Comparison of ENCODE assay signal across 20 cellular contexts in the genomic region with DNA sequence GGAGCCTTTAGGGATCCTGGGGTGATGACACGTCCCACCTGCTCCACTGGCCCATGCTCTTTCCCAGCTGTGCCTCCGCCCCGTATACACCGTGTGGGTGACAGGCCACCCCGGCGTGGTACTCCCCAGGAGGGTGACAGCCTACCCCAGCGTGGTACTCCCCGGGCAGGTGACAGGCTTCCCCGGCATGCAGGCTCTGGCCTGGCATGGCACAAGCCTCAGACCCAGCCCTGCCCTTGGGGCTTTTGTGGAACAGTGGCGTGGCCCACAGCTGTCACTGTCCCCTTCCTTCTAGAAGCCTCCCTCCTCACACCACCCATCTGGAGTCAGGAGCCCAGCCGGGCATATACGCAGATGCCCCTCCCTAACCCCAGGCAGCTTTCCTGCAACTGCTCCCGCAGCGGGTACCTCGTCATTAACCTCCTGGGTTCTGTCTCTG. TPM values are rescaled to one million over a fixed set of nuclear protein-coding genes. Genes with fewer than 3 reads are reported as not detected.
DNase-seq lines count a peak whose midpoint lies in the region; ATAC-seq and TF ChIP-seq lines count a peak whose summit lies in the region.
"Had no signal": no experiment of that assay in that cellular context is flagged by ENCODE, and none has a peak within 500 bp of the region (broad histone marks: within the 10 kb centered on the region; RNA-seq: fewer than 3 reads in every experiment).

No MANE protein-coding gene starts in this region.

- POLR2A ChIA-PET in Caco-2 (lab: Charles Lee) = no interaction called here

- H3K27me3 Mint-ChIP-seq in glutamatergic neuron (ENCODE audit: unreplicated experiment) = peaks cover 10% of the 10 kb centered on the region
- peaks cover 8% of the 10 kb centered on the region for H3K27me3 Mint-ChIP-seq in stimulated activated memory B cell treated with anti-CD40 and anti-IgM and Interleukin-4, amounts not matched to agents 10 μg/mL and 1 μg/mL and 100 μg/mL, for 72 hours
- no peaks in the 10 kb centered on the region for H3K27me3 Mint-ChIP-seq in Caco-2 (ENCODE audit: insufficient read depth, unreplicated experiment)
- H3K27me3 Mint-ChIP-seq: activated CD4-positive, alpha-beta T cell treated with anti-CD3 and anti-CD28 coated beads for 36 hours had no signal

- H3K27ac Mint-ChIP-seq in glutamatergic neuron (ENCODE audit: unreplicated experiment) (peak overlapping the region; percentile 38), Caco-2 (ENCODE audit: unreplicated experiment) (no peak overlapping the region)
- H3K27ac Mint-ChIP-seq in stimulated activated memory B cell treated with anti-CD40 and anti-IgM and Interleukin-4, amounts not matched to agents 10 μg/mL and 1 μg/mL and 100 μg/mL, for 72 hours = peak overlapping the region; percentile 70
- H3K27ac Mint-ChIP-seq: activated CD4-positive, alpha-beta T cell treated with anti-CD3 and anti-CD28 coated beads for 36 hours had no signal

- CTCF ChIA-PET in Caco-2 (lab: Charles Lee) = no interaction called here

- 32 to 62% (median 42%) methylated on average over 9 to 15 of the region's 15 CpGs for WGBS in psoas muscle, 3 donors

- no peak overlapping the region for H3K4me3 Mint-ChIP-seq in glutamatergic neuron (ENCODE audit: unreplicated experiment)
- H3K4me3 Mint-ChIP-seq in stimulated activated memory B cell treated with anti-CD40 and anti-IgM and Interleukin-4, amounts not matched to agents 10 μg/mL and 1 μg/mL and 100 μg/mL, for 72 hours = no peak overlapping the region
- H3K4me3 Mint-ChIP-seq in Caco-2 (ENCODE audit: unreplicated experiment) = no peak overlapping the region
- H3K4me3 Mint-ChIP-seq: activated CD4-positive, alpha-beta T cell treated with anti-CD3 and anti-CD28 coated beads for 36 hours; activated T-cell treated with anti-CD3 and anti-CD28 coated beads, Interleukin-2, amount 50 U/mL, for 4 hours had no signal

- DNase-seq in Right ventricle myocardium inferior (ENCODE audit: missing footprints) (peak; percentile 82), right atrium auricular region (ENCODE audit: low spot score) (no peak), NCI-H345 treated with DMSO at 0.1 percent for 48 hours (lab: John Stamatoyannopoulos, UW; ENCODE audit: unreplicated experiment) (peak; percentile 44), glutamatergic neuron (peak; percentile 60), Caco-2 (no peak), psoas muscle (no peak), SKM-1 (lab: John Stamatoyannopoulos, UW; ENCODE audit: unreplicated experiment) (no peak)
- DNase-seq: activated CD4-positive, alpha-beta T cell treated with anti-CD3 and anti-CD28 coated beads for 36 hours; activated T-cell treated with anti-CD3 and anti-CD28 coated beads, Interleukin-2, amount 50 U/mL, for 4 hours; H7; NCI-H1048; NCI-H510A; spleen had no signal

- H3K36me3 ChIP-seq in right atrium auricular region (no peaks in the 10 kb centered on the region), Caco-2 (ENCODE audit: control insufficient read depth, insufficient read depth, low read length) (no peaks in the 10 kb centered on the region), psoas muscle (ENCODE audit: insufficient read depth in 1 of 2, low read depth in 1 of 2) (no peaks in the 10 kb centered on the region)
- H3K36me3 ChIP-seq: gastrocnemius medialis, spleen, stomach, vagina had no signal

- H3K9me3 Mint-ChIP-seq in glutamatergic neuron (ENCODE audit: unreplicated experiment) = peaks cover 2% of the 10 kb centered on the region
- H3K9me3 Mint-ChIP-seq in stimulated activated memory B cell treated with anti-CD40 and anti-IgM and Interleukin-4, amounts not matched to agents 10 μg/mL and 1 μg/mL and 100 μg/mL, for 72 hours = no peaks in the 10 kb centered on the region
- no peaks in the 10 kb centered on the region for H3K9me3 Mint-ChIP-seq in Caco-2 (ENCODE audit: unreplicated experiment)
- H3K9me3 Mint-ChIP-seq: activated T-cell treated with anti-CD3 and anti-CD28 coated beads, Interleukin-2, amount 50 U/mL, for 4 hours had no signal

- intact Hi-C loops in Right ventricle myocardium inferior (cut with DNase I) (no loop called here), Caco-2 (cut with micrococcal nuclease; ENCODE audit: unreplicated experiment) (no loop called here), psoas muscle (cut with DNase I) (no loop called here)

- peak; percentile 69 for ATAC-seq in Right ventricle myocardium inferior
- ATAC-seq in stimulated activated memory B cell treated with anti-CD40 and anti-IgM and Interleukin-4, amounts not matched to agents 10 μg/mL and 1 μg/mL and 100 μg/mL, for 72 hours = no peak
- ATAC-seq in psoas muscle = no peak
- ATAC-seq: activated CD4-positive, alpha-beta T cell treated with anti-CD3 and anti-CD28 coated beads for 36 hours; activated T-cell treated with anti-CD3 and anti-CD28 coated beads, Interleukin-2, amount 50 U/mL, for 4 hours; gastrocnemius medialis had no signal

- H3K27me3 ChIP-seq in right atrium auricular region (no peaks in the 10 kb centered on the region), Caco-2 (replicated peaks; ENCODE audit: control insufficient read depth, insufficient read depth, low read length) (no peaks in the 10 kb centered on the region), psoas muscle (ENCODE audit: insufficient read depth in 3 of 3, low read length in 2 of 3) (peaks cover 0 to 17% (median 7%) of the 10 kb centered on the region in 3 donors)
- H3K27me3 ChIP-seq: vagina had no signal

- H3K4me3 ChIP-seq in right atrium auricular region (no peak overlapping the region), Caco-2 (ENCODE audit: low read depth, low read length) (no peak overlapping the region), psoas muscle (no peak overlapping the region)
- H3K4me3 ChIP-seq: gastrocnemius medialis, spleen, stomach, vagina had no signal

- H3K4me1 ChIP-seq in right atrium auricular region = peaks cover 0 to 32% of the 10 kb centered on the region in 2 donors
- H3K4me1 ChIP-seq in Caco-2 = no peaks in the 10 kb centered on the region
- H3K4me1 ChIP-seq in psoas muscle = peaks cover 12% of the 10 kb centered on the region

- H3K27ac ChIP-seq in right atrium auricular region = no peak overlapping the region
- H3K27ac ChIP-seq in psoas muscle = no peak overlapping the region
- H3K27ac ChIP-seq: gastrocnemius medialis, spleen, stomach had no signal

- TF ChIP-seq CTCF in right atrium auricular region (IDR thresholded peaks at IDR 0.05) (no peak), glutamatergic neuron (IDR thresholded peaks at IDR 0.05; ENCODE audit: partially characterized antibody, unreplicated experiment) (no peak), Caco-2 (IDR thresholded peaks at IDR 0.05; ENCODE audit: insufficient read depth in 1 of 2, low read depth in 1 of 2, low read length in 1 of 2, severe bottlenecking in 1 of 2, unreplicated experiment in 1 of 2) (no peak), psoas muscle (IDR thresholded peaks at IDR 0.05) (no peak)

- H3K4me1 Mint-ChIP-seq in glutamatergic neuron (ENCODE audit: low read depth, unreplicated experiment) (peaks cover 2% of the 10 kb centered on the region), Caco-2 (ENCODE audit: low read depth, unreplicated experiment) (no peaks in the 10 kb centered on the region)
- peaks cover 62% of the 10 kb centered on the region for H3K4me1 Mint-ChIP-seq in stimulated activated memory B cell treated with anti-CD40 and anti-IgM and Interleukin-4, amounts not matched to agents 10 μg/mL and 1 μg/mL and 100 μg/mL, for 72 hours

- no TSS peak for BruUV-seq in Caco-2 (replicated peaks; lab: Mats Ljungman, UMichigan)

- no peaks in the 10 kb centered on the region for H3K36me3 Mint-ChIP-seq in glutamatergic neuron (ENCODE audit: unreplicated experiment)
- H3K36me3 Mint-ChIP-seq in stimulated activated memory B cell treated with anti-CD40 and anti-IgM and Interleukin-4, amounts not matched to agents 10 μg/mL and 1 μg/mL and 100 μg/mL, for 72 hours = no peaks in the 10 kb centered on the region
- no peaks in the 10 kb centered on the region for H3K36me3 Mint-ChIP-seq in Caco-2 (ENCODE audit: insufficient read depth, unreplicated experiment)

- no peaks in the 10 kb centered on the region for H3K9me3 ChIP-seq in right atrium auricular region
- H3K9me3 ChIP-seq in Caco-2 = no peaks in the 10 kb centered on the region
- H3K9me3 ChIP-seq in psoas muscle = no peaks in the 10 kb centered on the region
- H3K9me3 ChIP-seq: gastrocnemius medialis, spleen, stomach, vagina had no signal

RNA-seq across cellular contexts. Expression of gene PFKL, which starts 4.7 kb away (rescaled TPM):
- total RNA-seq in Right ventricle myocardium inferior (52.5 TPM), right atrium auricular region (10 to 100 TPM; 28.0 to 45.7 TPM), glutamatergic neuron (ENCODE audit: unreplicated experiment) (48.6 TPM), Caco-2 (2022) (137 and 140 TPM in 2 replicates), psoas muscle (10 to 100 TPM; 17.8 to 33.6 (median 27.7) TPM)
- polyA plus RNA-seq in psoas muscle = 10 to 100 TPM in 2 of 3 donors, 1 to 10 TPM in 1; 9.2 to 21.2 (median 13.7) TPM

RNA-seq across cellular contexts. Expression of gene AIRE, which starts 9.5 kb away (rescaled TPM):
- not detected for total RNA-seq in Right ventricle myocardium inferior
- not detected for total RNA-seq in right atrium auricular region
- not detected for total RNA-seq in glutamatergic neuron (ENCODE audit: unreplicated experiment)
- total RNA-seq in Caco-2 (2022) = not detected in 2 replicates
- total RNA-seq in psoas muscle = under 1 TPM in 1 of 4 donors, not detected in 3; 0.19 TPM
- polyA plus RNA-seq in psoas muscle = under 1 TPM; 0.01 to 0.17 (median 0.04) TPM
- total RNA-seq: activated CD4-positive, alpha-beta T cell treated with anti-CD3 and anti-CD28 coated beads for 36 hours; activated T-cell treated with anti-CD3 and anti-CD28 coated beads, Interleukin-2, amount 50 U/mL, for 4 hours; Daoy; gastrocnemius medialis; osteoblast had no signal
- polyA plus RNA-seq: stomach had no signal

RNA-seq across cellular contexts. Expression of gene DNMT3L, which starts 33.5 kb away (rescaled TPM):
- total RNA-seq in Right ventricle myocardium inferior (not detected), right atrium auricular region (not detected), glutamatergic neuron (ENCODE audit: unreplicated experiment) (not detected), Caco-2 (2022) (0.67 and 0.95 TPM in 2 replicates), psoas muscle (not detected)
- polyA plus RNA-seq in psoas muscle = not detected
- total RNA-seq: activated CD4-positive, alpha-beta T cell treated with anti-CD3 and anti-CD28 coated beads for 36 hours; activated T-cell treated with anti-CD3 and anti-CD28 coated beads, Interleukin-2, amount 50 U/mL, for 4 hours; Daoy; endothelial cell of umbilical vein; gastrocnemius medialis; osteoblast; spleen; stomach; vagina had no signal
- polyA plus RNA-seq: endothelial cell of umbilical vein, spleen, stomach had no signal

RNA-seq across cellular contexts. Expression of gene CFAP410, which starts 44.0 kb away (rescaled TPM):
- total RNA-seq in Right ventricle myocardium inferior = 16.8 TPM
- total RNA-seq in right atrium auricular region = 10 to 100 TPM; 21.4 to 23.2 TPM
- 20.6 TPM for total RNA-seq in glutamatergic neuron (ENCODE audit: unreplicated experiment)
- total RNA-seq in Caco-2 (2022) = 16.5 and 20.1 TPM in 2 replicates
- total RNA-seq in psoas muscle = 10 to 100 TPM in 2 of 4 donors, 1 to 10 TPM in 2; 8.3 to 10.5 (median 9.7) TPM
- 10 to 100 TPM in 2 of 3 donors, 1 to 10 TPM in 1; 9.9 to 13.7 (median 10.1) TPM for polyA plus RNA-seq in psoas muscle

RNA-seq across cellular contexts. Expression of gene ICOSLG, which starts 54.4 kb away (rescaled TPM):
- total RNA-seq in Right ventricle myocardium inferior (4.9 TPM), right atrium auricular region (1 to 10 TPM; 1.0 to 1.1 TPM), glutamatergic neuron (ENCODE audit: unreplicated experiment) (0.37 TPM), Caco-2 (2022) (12.6 and 13.5 TPM in 2 replicates), psoas muscle (1 to 10 TPM in 3 of 4 donors, under 1 TPM in 1; 0.69 to 5.9 (median 2.6) TPM)
- polyA plus RNA-seq in psoas muscle = 1 to 10 TPM in 2 of 3 donors, under 1 TPM in 1; 0.27 to 1.6 (median 1.0) TPM
- total RNA-seq: osteoblast had no signal

Comparison
In these comparisons a context has a peak if more than half of its experiments do, and no peak if none do; other contexts are left out.
1. DNase-seq: peak in Right ventricle myocardium inferior (single experiment), NCI-H345 treated with DMSO at 0.1 percent for 48 hours (single experiment) and glutamatergic neuron (single experiment); none in right atrium auricular region (single experiment), Caco-2 (0 of 2), psoas muscle (0 of 2) and SKM-1 (single experiment).